In the genomic region with DNA sequence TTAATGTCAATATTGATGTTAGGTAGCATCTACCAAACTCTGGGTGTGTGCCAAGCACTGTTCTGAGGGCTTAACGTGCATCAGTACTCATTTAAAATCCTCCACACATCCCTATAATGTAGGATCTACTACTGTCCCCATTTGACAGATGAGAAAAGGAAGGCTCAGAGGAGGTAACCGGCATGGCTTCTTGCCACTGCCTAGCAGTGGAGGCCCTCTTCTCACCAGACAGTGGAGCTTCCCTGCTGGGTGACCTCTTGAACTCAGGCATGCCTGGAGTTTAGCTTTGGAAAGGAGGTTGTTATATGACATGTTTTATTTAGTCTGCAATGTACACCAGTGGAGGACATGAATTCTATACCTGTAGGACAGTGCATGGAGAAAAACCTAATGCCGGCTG, we compare ENCODE assay signal across 12 cellular contexts. TPM values are rescaled to one million over a fixed set of nuclear protein-coding genes. Genes with fewer than 3 reads are reported as not detected.
DNase-seq lines count a peak whose midpoint lies in the region; ATAC-seq, FAIRE-seq and TF ChIP-seq lines count a peak whose summit lies in the region.
"Had no signal": no experiment of that assay in that cellular context is flagged by ENCODE, and none has a peak within 500 bp of the region (broad histone marks: within the 10 kb centered on the region; RNA-seq: fewer than 3 reads in every experiment).

No MANE protein-coding gene starts in this region.

- H3K36me3 ChIP-seq in astrocyte (ENCODE audit: insufficient read depth, low read length) (no peaks in the 10 kb centered on the region), mucosa of rectum (ENCODE audit: control insufficient read depth in 2 of 2, insufficient read depth in 2 of 2, low read length in 2 of 2) (peaks cover 14 to 18% of the 10 kb centered on the region in 2 donors)

- H4K20me1 ChIP-seq in astrocyte (ENCODE audit: insufficient read depth, low read length): peaks cover 16% of the 10 kb centered on the region

- H3K27me3 Mint-ChIP-seq in Calu3 (ENCODE audit: unreplicated experiment) (no peaks in the 10 kb centered on the region), astrocyte (ENCODE audit: low read depth, unreplicated experiment) (peaks cover 3% of the 10 kb centered on the region)

- H3K4me1 Mint-ChIP-seq in Calu3 (ENCODE audit: low read depth, unreplicated experiment): peaks cover 10% of the 10 kb centered on the region
- peaks cover 19% of the 10 kb centered on the region for H3K4me1 Mint-ChIP-seq in astrocyte (ENCODE audit: low read depth, unreplicated experiment)

- 81% methylated on average over 3 of the region's 3 CpGs for WGBS in A549 (ENCODE audit: missing lambda C conversion rate)

- FAIRE-seq in A549 (lab: Jason Lieb, UNC): no peak
- no peak for FAIRE-seq in astrocyte (lab: Jason Lieb, UNC)
- FAIRE-seq: GM12891 had no signal

- CTCF ChIA-PET in A549 (lab: Yijun Ruan, JAX): interaction anchor here (1.1 kb wide), 1 partner anchor 13 kb away, joined by 3 read pairs; no protein-coding TSS in a partner anchor
- CTCF ChIA-PET in Calu3 (lab: Charles Lee): no interaction called here

- TSS peak; percentile 34 for BruUV-seq in Calu3 (replicated peaks; lab: Mats Ljungman, UMichigan)

- H3K79me2 ChIP-seq in astrocyte (ENCODE audit: insufficient read depth, low read length): peaks cover 25% of the 10 kb centered on the region

- H3K27me3 ChIP-seq in astrocyte (ENCODE audit: insufficient read depth, low read length): peaks cover 4% of the 10 kb centered on the region
- H3K27me3 ChIP-seq in mucosa of rectum (ENCODE audit: control insufficient read depth in 2 of 2, insufficient read depth in 2 of 2, low read length in 2 of 2): peaks cover 0 to 8% of the 10 kb centered on the region in 2 donors

- no peaks in the 10 kb centered on the region for H3K9me3 Mint-ChIP-seq in Calu3 (ENCODE audit: low read depth, unreplicated experiment)
- no peaks in the 10 kb centered on the region for H3K9me3 Mint-ChIP-seq in astrocyte (ENCODE audit: unreplicated experiment)

- no peak for DNase-seq in A549 (ENCODE audit: low read depth in 1 of 2, low spot score in 1 of 2)
- DNase-seq in Calu3: no peak
- DNase-seq in astrocyte (ENCODE audit: low read depth): no peak
- no peak for DNase-seq in NCI-H510A (lab: John Stamatoyannopoulos, UW)
- no peak for DNase-seq in NCI-H2081 (lab: John Stamatoyannopoulos, UW)
- no peak for DNase-seq in NCI-H1048 (lab: John Stamatoyannopoulos, UW)
- DNase-seq in stimulated activated CD8-positive, alpha-beta memory T cell treated with anti-CD3 and anti-CD28 coated beads, Interleukin-4, amount 100 ng/mL, for 48 hours: no peak
- DNase-seq: DMS 273 treated with DMSO at 0.1 percent for 48 hours; glutamatergic neuron; stimulated activated naive CD4-positive, alpha-beta T cell had no signal

- no peak for TF ChIP-seq CTCF in A549 (IDR thresholded peaks at IDR 0.05)
- TF ChIP-seq CTCF in Calu3 (IDR thresholded peaks at IDR 0.05; ENCODE audit: unreplicated experiment): no peak
- TF ChIP-seq CTCF in astrocyte (IDR thresholded peaks at IDR 0.05; ENCODE audit: insufficient read depth, low read depth, low read length): no peak

- no peak for TF ChIP-seq EP300 in A549 (IDR thresholded peaks at IDR 0.05)

- intact Hi-C loops in Calu3 (cut with micrococcal nuclease; ENCODE audit: unreplicated experiment): loop anchor here (5.0 kb wide), 2 partner anchors 35 to 55 kb away; no protein-coding TSS in a partner anchor

- POLR2A ChIA-PET in A549 (lab: Yijun Ruan, JAX): no interaction called here

- H3K9me3 ChIP-seq in A549: no peaks in the 10 kb centered on the region
- H3K9me3 ChIP-seq in astrocyte (ENCODE audit: insufficient read depth, low read depth, low read length): no peaks in the 10 kb centered on the region
- no peaks in the 10 kb centered on the region for H3K9me3 ChIP-seq in mucosa of rectum (ENCODE audit: control insufficient read depth in 2 of 2, low read length in 2 of 2)

- H3K4me2 ChIP-seq in A549 (peak overlapping the region; percentile 71), astrocyte (ENCODE audit: low read length) (peak overlapping the region; percentile 96)

- H3K4me3 ChIP-seq in A549: no peak overlapping the region
- no peak overlapping the region for H3K4me3 ChIP-seq in astrocyte (ENCODE audit: insufficient read depth, low read depth, low read length)
- peak overlapping the region in 1 of 2 donors; percentile 88 for H3K4me3 ChIP-seq in mucosa of rectum (ENCODE audit: low read length in 2 of 2)

- no peak overlapping the region for H3K9ac ChIP-seq in astrocyte (ENCODE audit: low read length)
- peak overlapping the region in 1 of 2 donors; percentile 93 for H3K9ac ChIP-seq in mucosa of rectum (ENCODE audit: low read depth in 1 of 2, low read length in 2 of 2)

- TF ChIP-seq POLR2A in A549 (IDR thresholded peaks at IDR 0.05; ENCODE audit: low read length): no peak

- ATAC-seq in A549: no peak

- H3K4me3 Mint-ChIP-seq in Calu3 (ENCODE audit: low read depth, unreplicated experiment) (peak overlapping the region; percentile 78), astrocyte (ENCODE audit: unreplicated experiment) (peak overlapping the region; percentile 86)

- H3K4me1 ChIP-seq in A549 (peaks cover 19% of the 10 kb centered on the region; the same call in 2 of the 3 replicates), astrocyte (ENCODE audit: insufficient read depth, low read length) (peaks cover 20% of the 10 kb centered on the region), mucosa of rectum (ENCODE audit: control insufficient read depth in 2 of 2, insufficient read depth in 2 of 2, low read length in 2 of 2) (peaks cover 13 to 17% of the 10 kb centered on the region in 2 donors)

- H3K36me3 Mint-ChIP-seq in Calu3 (ENCODE audit: insufficient read depth, unreplicated experiment) (peaks cover 36% of the 10 kb centered on the region), astrocyte (ENCODE audit: low read depth, unreplicated experiment) (peaks cover 6% of the 10 kb centered on the region)

- H3K27ac ChIP-seq in A549 (no peak overlapping the region), astrocyte (ENCODE audit: low read depth, low read length) (no peak overlapping the region), mucosa of rectum (ENCODE audit: low read depth in 2 of 2, low read length in 2 of 2) (peak overlapping the region; percentile 87 to 88)

- TF ChIP-seq RAD21 in A549 (conservative IDR thresholded peaks at IDR 0.05 in 1 of 2, IDR thresholded peaks at IDR 0.05 in 1 of 2): no peak

- H3K27ac Mint-ChIP-seq in Calu3 (ENCODE audit: unreplicated experiment) (peak overlapping the region; percentile 34), astrocyte (ENCODE audit: unreplicated experiment) (no peak overlapping the region)

- H2AFZ ChIP-seq in astrocyte (ENCODE audit: low read depth, low read length): no peak overlapping the region

TF ChIP-seq in A549, 52 proteins besides CTCF, POLR2A, EP300 and RAD21:
- TF ChIP-seq TFCP2L1 (CRISPR knock-in tag; IDR thresholded peaks at IDR 0.05) (no peak), NFE2L2 (conservative IDR thresholded peaks at IDR 0.05; ENCODE audit: low read length) (no peak), RCOR1 (IDR thresholded peaks at IDR 0.05; ENCODE audit: low read depth, low read length) (no peak)

RNA-seq across cellular contexts. Expression of a gene that starts 2.1 kb away (rescaled TPM):
- polyA plus RNA-seq in A549 (2011; rRNA removed) (6.3 and 7.2 TPM in 2 replicates), A549 (2017; fragmentation: RNase III; extraction: RNeasy Plus Mini Kit Qiagen cat#74134 plus additional on column Dnase treatment) (2.8 to 3.1 TPM (median 2.9 TPM) in 3 replicates)
- 2.5 and 3.6 TPM in 2 replicates for polyA plus RNA-seq in A549 (2012; cell fraction: cytosol; rRNA removed)
- polyA plus RNA-seq in A549 (2012; cell fraction: nucleus; rRNA removed): 4.7 and 6.9 TPM in 2 replicates
- polyA minus RNA-seq in A549 (2011; rRNA and poly(A)+ RNA removed): 7.4 and 8.3 TPM in 2 replicates
- total RNA-seq in Calu3 (2022) (33.8 and 35.9 TPM in 2 replicates), astrocyte (6.2 and 6.7 TPM in 2 replicates)

Comparison
In these comparisons a context has a peak if more than half of its experiments do, and no peak if none do; other contexts are left out.
1. H3K27ac ChIP-seq: peak in mucosa of rectum (2 of 2); none in A549 (0 of 2) and astrocyte (single experiment).